ENCODE assay signal across 32 cellular contexts in genomic region chr5:58393716-58394115, GRCh38.
"Had no signal": no experiment of that assay in that cellular context is flagged by ENCODE, and none has a peak within 500 bp of the region (broad histone marks: within the 10 kb centered on the region; RNA-seq: fewer than 3 reads in every experiment).

No MANE protein-coding gene starts in this region.

- ATAC-seq: activated CD8-positive, alpha-beta T cell treated with anti-CD3 and anti-CD28 coated beads for 36 hours; activated naive CD4-positive, alpha-beta T cell treated with anti-CD3 and anti-CD28 coated beads, Interleukin-2, amount 50 U/mL, for 72 hours; activated T-cell treated with anti-CD3 and anti-CD28 coated beads, Interleukin-2, amount 50 U/mL, for 4 hours; activated T-cell treated with anti-CD3 and anti-CD28 coated beads, Interleukin-2, amount 50 U/mL, for 72 hours; activated T-helper 17 cell treated with anti-CD3 and anti-CD28 coated beads, Interleukin-2, amount 50 U/mL, for 72 hours; body of pancreas had no signal

- H3K9me3 ChIP-seq: adrenal gland, body of pancreas, breast epithelium had no signal

- DNase-seq: activated B cell treated with CpG ODN at 0.5 μM for 24 hours; activated CD4-positive, alpha-beta memory T cell treated with anti-CD3 and anti-CD28 coated beads for 36 hours; activated CD4-positive, alpha-beta T cell treated with anti-CD3 and anti-CD28 coated beads for 4 hours; activated CD4-positive, alpha-beta T cell treated with anti-CD3 and anti-CD28 coated beads, Interleukin-2, amount 10 ng/mL, durations not matched to agents 24 days and 14 days; activated CD4-positive, alpha-beta T cell treated with anti-CD3 and anti-CD28 coated beads, Interleukin-2, amount 50 U/mL, for 1 hour; activated CD4-positive, alpha-beta T cell treated with anti-CD3 and anti-CD28 coated beads, Interleukin-2, amount 50 U/mL, for 4 hours; activated CD4-positive, CD25-positive, alpha-beta regulatory T cell treated with anti-CD3 and anti-CD28 coated beads, Interleukin-2, amount 50 U/mL, for 72 hours; activated CD8-positive, alpha-beta memory T cell treated with anti-CD3 and anti-CD28 coated beads, Interleukin-2, amount 50 U/mL, for 4 hours; activated CD8-positive, alpha-beta T cell treated with anti-CD3 and anti-CD28 coated beads for 36 hours; activated effector memory CD4-positive, alpha-beta T cell treated with anti-CD3 and anti-CD28 coated beads, Interleukin-2, amount 50 U/mL, for 16 hours; activated gamma-delta T cell treated with Interleukin-2 at 50 U/mL for 16 hours; activated naive CD4-positive, alpha-beta T cell; activated naive CD4-positive, alpha-beta T cell treated with anti-CD3 and anti-CD28 coated beads for 36 hours; activated naive CD4-positive, alpha-beta T cell treated with anti-CD3 and anti-CD28 coated beads, Interleukin-2, amount 50 U/mL, for 16 hours; activated naive CD8-positive, alpha-beta T cell treated with anti-CD3 and anti-CD28 coated beads for 36 hours; activated T-cell treated with anti-CD3 and anti-CD28 coated beads for 4 hours; activated T-cell treated with anti-CD3 and anti-CD28 coated beads, Interleukin-2, amount 50 U/mL, for 1 hour; activated T-cell treated with anti-CD3 and anti-CD28 coated beads, Interleukin-2, amount 50 U/mL, for 4 hours; activated T-cell treated with anti-CD3 and anti-CD28 coated beads, Interleukin-2, amount 50 U/mL, for 72 hours; adrenal gland; amniotic stem cell; aorta; brain microvascular endothelial cell; central memory CD4-positive, alpha-beta T cell; T-helper 1 cell; T-helper 2 cell; T-helper 9 cell had no signal

- H3K27ac ChIP-seq: adrenal gland, body of pancreas, brain microvascular endothelial cell, breast epithelium, VCaP had no signal

- H3K4me1 ChIP-seq: adrenal gland, body of pancreas, breast epithelium had no signal

- H3K36me3 ChIP-seq: adrenal gland, brain microvascular endothelial cell, breast epithelium had no signal

- H3K27me3 ChIP-seq: adrenal gland, body of pancreas, brain microvascular endothelial cell, breast epithelium had no signal

- H3K4me3 ChIP-seq: adrenal gland, body of pancreas, breast epithelium had no signal
